1 cellular context compared by ENCODE assay signal in genomic region chr4:73533515-73534422, GRCh38.
TF ChIP-seq lines count a peak whose summit lies in the region.

No MANE protein-coding gene starts in this region.

TF ChIP-seq in HepG2, 621 proteins besides CTCF, POLR2A, EP300 and RAD21 (continued from another document and continues in another):
- TF ChIP-seq IKZF5 (CRISPR knock-in tag; IDR thresholded peaks at IDR 0.05) (no peak), STAG1 (CRISPR knock-in tag; IDR thresholded peaks at IDR 0.05) (0 out of 2 replicates have a peak, but pooled peaks have one; percentile 3), MAFG (CRISPR knock-in tag; IDR thresholded peaks at IDR 0.05) (peak; percentile 82), THAP11 (CRISPR knock-in tag; IDR thresholded peaks at IDR 0.05) (no peak), ARID5B (CRISPR knock-in tag; IDR thresholded peaks at IDR 0.05) (peak; percentile 62), NFE2L2 (IDR thresholded peaks at IDR 0.05; ENCODE audit: low read length) (peak; percentile 57; the same call in 1 of the 2 replicates), SOX6 (IDR thresholded peaks at IDR 0.05) (no peak), SOX6 (CRISPR knock-in tag; IDR thresholded peaks at IDR 0.05) (0 out of 2 replicates have a peak, but pooled peaks have one; percentile 18), HOMEZ (CRISPR knock-in tag; IDR thresholded peaks at IDR 0.05; ENCODE audit: low read depth) (0 out of 2 replicates have a peak, but pooled peaks have one; percentile 28), RFX5 (IDR thresholded peaks at IDR 0.05; ENCODE audit: low read depth, low read length) (no peak), ZKSCAN8 (CRISPR knock-in tag; IDR thresholded peaks at IDR 0.05; ENCODE audit: borderline replicate concordance) (no peak), ARID4A (CRISPR knock-in tag; IDR thresholded peaks at IDR 0.05; ENCODE audit: borderline replicate concordance) (no peak), ZNF567 (CRISPR knock-in tag; IDR thresholded peaks at IDR 0.05; ENCODE audit: borderline replicate concordance) (no peak), ATF4 (CRISPR knock-in tag; IDR thresholded peaks at IDR 0.05) (no peak), TARDBP (CRISPR knock-in tag; IDR thresholded peaks at IDR 0.05) (0 out of 2 replicates have a peak, but pooled peaks have one; percentile 24), TCF12 (IDR thresholded peaks at IDR 0.05) (no peak), TCF12 (CRISPR knock-in tag; IDR thresholded peaks at IDR 0.05) (no peak), SOX5 (CRISPR knock-in tag; IDR thresholded peaks at IDR 0.05; ENCODE audit: borderline replicate concordance) (peak; percentile 16; the same call in 1 of the 2 replicates), POLR2AphosphoS2 (IDR thresholded peaks at IDR 0.05; ENCODE audit: low read depth, low read length) (no peak), ZNF609 (CRISPR knock-in tag; IDR thresholded peaks at IDR 0.05; ENCODE audit: borderline replicate concordance) (no peak), ZNF7 (CRISPR knock-in tag; IDR thresholded peaks at IDR 0.05) (no peak), ZNF256 (CRISPR knock-in tag; conservative IDR thresholded peaks at IDR 0.05) (no peak), ZBTB46 (CRISPR knock-in tag; IDR thresholded peaks at IDR 0.05; ENCODE audit: borderline replicate concordance) (no peak), ZNF142 (CRISPR knock-in tag; IDR thresholded peaks at IDR 0.05) (no peak), EHMT2 (IDR thresholded peaks at IDR 0.05; ENCODE audit: borderline replicate concordance, low read depth, low read length) (peak; percentile 45; the same call in 1 of the 2 replicates), ZNF101 (CRISPR knock-in tag; IDR thresholded peaks at IDR 0.05; ENCODE audit: borderline replicate concordance, low read depth) (no peak), PLRG1 (conservative IDR thresholded peaks at IDR 0.05) (no peak), RELA (CRISPR knock-in tag; IDR thresholded peaks at IDR 0.05) (no peak), ZNF331 (CRISPR knock-in tag; IDR thresholded peaks at IDR 0.05) (0 out of 2 replicates have a peak, but pooled peaks have one; percentile 19), ZNF337 (CRISPR knock-in tag; IDR thresholded peaks at IDR 0.05; ENCODE audit: borderline replicate concordance, low read depth) (no peak), NCOR1 (IDR thresholded peaks at IDR 0.05; ENCODE audit: borderline replicate concordance, low read length) (no peak), ZC3H4 (CRISPR knock-in tag; IDR thresholded peaks at IDR 0.05; ENCODE audit: borderline replicate concordance) (no peak)
